Comparison of ENCODE assay signal across 27 cellular contexts in genomic region chr15:63035977-63036376, GRCh38. TPM values are rescaled to one million over a fixed set of nuclear protein-coding genes. Genes with fewer than 3 reads are reported as not detected.
A peak's percentile ranks its signal among the peaks of the same experiment; 100 is the strongest.
DNase-seq lines count a peak whose midpoint lies in the region; ATAC-seq, FAIRE-seq and TF ChIP-seq lines count a peak whose summit lies in the region.
"Had no signal": no experiment of that assay in that cellular context is flagged by ENCODE, and none has a peak within 500 bp of the region (broad histone marks: within the 10 kb centered on the region; RNA-seq: fewer than 3 reads in every experiment).

No MANE protein-coding gene starts in this region.

- POLR2A ChIA-PET in Panc1 (lab: Charles Lee) = no interaction called here

- H3K9me3 Mint-ChIP-seq in neural progenitor cell = peaks cover 5% of the 10 kb centered on the region
- H3K9me3 Mint-ChIP-seq: activated T-cell treated with anti-CD3 and anti-CD28 coated beads, Interleukin-2, amount 50 U/mL, for 4 hours; stimulated activated effector memory CD8-positive, alpha-beta T cell treated with anti-CD3 and anti-CD28 coated beads, Interleukin-12 subunit alpha, Interleukin-12 subunit beta, amount 100 ng/mL, for 72 hours had no signal

- H4K20me1 ChIP-seq in neural progenitor cell (ENCODE audit: low read depth) = no peaks in the 10 kb centered on the region
- H4K20me1 ChIP-seq in Karpas-422 (ENCODE audit: insufficient read depth, low read depth, low read length) = no peaks in the 10 kb centered on the region
- H4K20me1 ChIP-seq: BLaER1 treated with 17β-estradiol and CSF1 and Interleukin-3, amounts not matched to agents 10 nM and 100 nM had no signal

- TF ChIP-seq CTCF in Panc1 (IDR thresholded peaks at IDR 0.05) = peak; percentile 20; the same call in 1 of the 2 replicates
- TF ChIP-seq CTCF in fibroblast of pulmonary artery (IDR thresholded peaks at IDR 0.05; ENCODE audit: low read length, missing control alignments) = peak; percentile 14
- TF ChIP-seq CTCF in neural progenitor cell (IDR thresholded peaks at IDR 0.05) = peak; percentile 9

- H3K36me3 Mint-ChIP-seq in neural progenitor cell = peaks cover 2% of the 10 kb centered on the region
- H3K36me3 Mint-ChIP-seq: stimulated activated effector memory CD8-positive, alpha-beta T cell treated with anti-CD3 and anti-CD28 coated beads, Interleukin-12 subunit alpha, Interleukin-12 subunit beta, amount 100 ng/mL, for 72 hours had no signal

- peaks cover 6% of the 10 kb centered on the region for H3F3A ChIP-seq in neural progenitor cell (ENCODE audit: low read depth)

- no peaks in the 10 kb centered on the region for H3K27me3 ChIP-seq in Panc1 (ENCODE audit: control insufficient read depth, insufficient read depth, low read length)
- H3K27me3 ChIP-seq in neural progenitor cell = no peaks in the 10 kb centered on the region
- no peaks in the 10 kb centered on the region for H3K27me3 ChIP-seq in Karpas-422 (ENCODE audit: low read length)
- H3K27me3 ChIP-seq: breast epithelium, SJSA1 had no signal

- no peak overlapping the region for H3K4me3 Mint-ChIP-seq in neural progenitor cell
- H3K4me3 Mint-ChIP-seq: activated T-cell treated with anti-CD3 and anti-CD28 coated beads, Interleukin-2, amount 50 U/mL, for 4 hours; stimulated activated effector memory CD8-positive, alpha-beta T cell treated with anti-CD3 and anti-CD28 coated beads, Interleukin-12 subunit alpha, Interleukin-12 subunit beta, amount 100 ng/mL, for 72 hours had no signal

- peak; percentile 97 for FAIRE-seq in G401.6 (lab: Jason Lieb, UNC)
- FAIRE-seq: endometrium, GM12891, H54, TTC549 had no signal

- peaks cover 13% of the 10 kb centered on the region for H3K4me1 Mint-ChIP-seq in neural progenitor cell
- H3K4me1 Mint-ChIP-seq: stimulated activated effector memory CD8-positive, alpha-beta T cell treated with anti-CD3 and anti-CD28 coated beads, Interleukin-12 subunit alpha, Interleukin-12 subunit beta, amount 100 ng/mL, for 72 hours had no signal

- H3K4me2 ChIP-seq in neural progenitor cell (no peak overlapping the region), Karpas-422 (ENCODE audit: low read depth, low read length, poor library complexity, severe bottlenecking) (no peak overlapping the region)
- H3K4me2 ChIP-seq: BLaER1 treated with 17β-estradiol and CSF1 and Interleukin-3, amounts not matched to agents 10 nM and 100 nM had no signal

- intact Hi-C loops in Panc1 (cut with micrococcal nuclease; ENCODE audit: unreplicated experiment) = no loop called here

- no peak overlapping the region for H3K27ac Mint-ChIP-seq in neural progenitor cell
- H3K27ac Mint-ChIP-seq: stimulated activated effector memory CD8-positive, alpha-beta T cell treated with anti-CD3 and anti-CD28 coated beads, Interleukin-12 subunit alpha, Interleukin-12 subunit beta, amount 100 ng/mL, for 72 hours had no signal

- BruUV-seq in Panc1 (replicated peaks; lab: Mats Ljungman, UMichigan) = no TSS peak

- ATAC-seq in Panc1 = no peak
- no peak for ATAC-seq in GM18519 (IDR thresholded peaks at IDR 0.05; ENCODE audit: low FRiP score, unreplicated experiment)
- no peak for ATAC-seq in GM18873 (IDR thresholded peaks at IDR 0.05; ENCODE audit: low FRiP score, unreplicated experiment)
- ATAC-seq: activated T-cell treated with anti-CD3 and anti-CD28 coated beads, Interleukin-2, amount 50 U/mL, for 4 hours; stimulated activated effector memory CD8-positive, alpha-beta T cell treated with anti-CD3 and anti-CD28 coated beads, Interleukin-12 subunit alpha, Interleukin-12 subunit beta, amount 100 ng/mL, for 72 hours had no signal

- H3K4me3 ChIP-seq in Panc1 (ENCODE audit: low read depth in 2 of 2, low read length in 2 of 2) (no peak overlapping the region), fibroblast of pulmonary artery (replicated peaks; ENCODE audit: low read depth, low read length) (no peak overlapping the region), neural progenitor cell (no peak overlapping the region), Karpas-422 (ENCODE audit: low read length) (no peak overlapping the region)
- H3K4me3 ChIP-seq: BLaER1 treated with 17β-estradiol and CSF1 and Interleukin-3, amounts not matched to agents 10 nM and 100 nM; breast epithelium; SJSA1; spleen had no signal

- peaks cover 5% of the 10 kb centered on the region for H3K4me1 ChIP-seq in Panc1 (ENCODE audit: control insufficient read depth, insufficient read depth, low read length)
- peaks cover 2% of the 10 kb centered on the region for H3K4me1 ChIP-seq in neural progenitor cell
- H3K4me1 ChIP-seq in Karpas-422 (ENCODE audit: low read length) = no peaks in the 10 kb centered on the region
- H3K4me1 ChIP-seq: BLaER1 treated with 17β-estradiol and CSF1 and Interleukin-3, amounts not matched to agents 10 nM and 100 nM; breast epithelium; spleen had no signal

- H3K36me3 ChIP-seq in Panc1 (ENCODE audit: control insufficient read depth, insufficient read depth, low read length) (no peaks in the 10 kb centered on the region), neural progenitor cell (no peaks in the 10 kb centered on the region), Karpas-422 (ENCODE audit: insufficient read depth, low read length) (no peaks in the 10 kb centered on the region)
- H3K36me3 ChIP-seq: BLaER1 treated with 17β-estradiol and CSF1 and Interleukin-3, amounts not matched to agents 10 nM and 100 nM; breast epithelium; SJSA1; spleen had no signal

- no peaks in the 10 kb centered on the region for H3K27me3 Mint-ChIP-seq in neural progenitor cell (ENCODE audit: insufficient read depth, low read depth)

- H3K9me3 ChIP-seq in Panc1 (ENCODE audit: control insufficient read depth, insufficient read depth, low read depth, low read length) (no peaks in the 10 kb centered on the region), neural progenitor cell (ENCODE audit: low read depth) (no peaks in the 10 kb centered on the region), Karpas-422 (ENCODE audit: low read length) (no peaks in the 10 kb centered on the region)
- H3K9me3 ChIP-seq: BLaER1 treated with 17β-estradiol and CSF1 and Interleukin-3, amounts not matched to agents 10 nM and 100 nM; breast epithelium; SJSA1; spleen had no signal

- no peaks in the 10 kb centered on the region for H3K9me2 ChIP-seq in Karpas-422 (replicated peaks; ENCODE audit: insufficient read depth, low read length)

- CTCF ChIA-PET in Panc1 (lab: Charles Lee) = no interaction called here

- DNase-seq in Panc1 (ENCODE audit: low read depth, low spot score) (no peak), fibroblast of pulmonary artery (ENCODE audit: low read depth) (no peak), neural progenitor cell (ENCODE audit: low spot score) (no peak), Karpas-422 (no peak)
- DNase-seq: activated CD4-positive, alpha-beta T cell treated with anti-CD3 and anti-CD28 coated beads for 1 hour; activated CD8-positive, alpha-beta memory T cell treated with anti-CD3 and anti-CD28 coated beads for 24 hours; activated naive CD4-positive, alpha-beta T cell; activated T-cell treated with anti-CD3 and anti-CD28 coated beads, Interleukin-2, amount 50 U/mL, for 4 hours; cortex of kidney; islet precursor cell; NCI-H1417; NCI-H2081 treated with DMSO at 0.1 percent for 48 hours; NCI-H510A; nucleus accumbens; spleen; stimulated activated CD4-positive, alpha-beta T cell treated with anti-CD3 and anti-CD28 coated beads, Interleukin-2, amount 100 ng/mL, for 48 hours had no signal

- H2AFZ ChIP-seq in neural progenitor cell (replicated peaks) = no peak overlapping the region
- H2AFZ ChIP-seq in Karpas-422 (ENCODE audit: low read length) = no peak overlapping the region

- H3K9ac ChIP-seq in neural progenitor cell (no peak overlapping the region), Karpas-422 (ENCODE audit: low read length) (no peak overlapping the region)
- H3K9ac ChIP-seq: BLaER1 treated with 17β-estradiol and CSF1 and Interleukin-3, amounts not matched to agents 10 nM and 100 nM had no signal

- H3K27ac ChIP-seq in Panc1 (ENCODE audit: low read length) (no peak overlapping the region), neural progenitor cell (no peak overlapping the region), Karpas-422 (ENCODE audit: low read length) (no peak overlapping the region)
- H3K27ac ChIP-seq: BLaER1 treated with 17β-estradiol and CSF1 and Interleukin-3, amounts not matched to agents 10 nM and 100 nM; breast epithelium; SJSA1; spleen had no signal

- H3K79me2 ChIP-seq in neural progenitor cell (ENCODE audit: low read depth) (no peaks in the 10 kb centered on the region), Karpas-422 (ENCODE audit: low read length) (no peaks in the 10 kb centered on the region)

- in situ Hi-C loops in Panc1 (cut with HindIII; ENCODE audit: low pct_unique_long_range_greater_than_20kb, low sequenced_read_pairs) = no loop called here

RNA-seq across cellular contexts. Expression of gene TPM1, which starts 6.6 kb away (rescaled TPM):
- 298 TPM for total RNA-seq in Panc1 (2021; ENCODE audit: unreplicated experiment)
- polyA plus RNA-seq in Panc1 (2012; ENCODE audit: insufficient read length) = 243 TPM
- 614 and 623 TPM in 2 replicates for total RNA-seq in neural progenitor cell (ENCODE audit: low replicate concordance)
- 10.1 and 11.5 TPM in 2 replicates for total RNA-seq in Karpas-422 (2014; rRNA removed; shearing (Covaris generic); ENCODE audit: low replicate concordance)

Comparison
In these comparisons a context has a peak if more than half of its experiments do, and no peak if none do; other contexts are left out.
1. RNA of gene TPM1, which starts 6.6 kb away (total RNA-seq): 614 to 623 TPM in neural progenitor cell and 298 TPM in Panc1 (single experiment); 10.1 to 11.5 TPM in Karpas-422; every median in the first group is over 10 times any median in the second.
2. Peak in every context shown above with its lines, with median percentiles within 50 percentile points of each other: CTCF ChIP-seq.